ENCODE assay signal across 8 cellular contexts in the genomic region with DNA sequence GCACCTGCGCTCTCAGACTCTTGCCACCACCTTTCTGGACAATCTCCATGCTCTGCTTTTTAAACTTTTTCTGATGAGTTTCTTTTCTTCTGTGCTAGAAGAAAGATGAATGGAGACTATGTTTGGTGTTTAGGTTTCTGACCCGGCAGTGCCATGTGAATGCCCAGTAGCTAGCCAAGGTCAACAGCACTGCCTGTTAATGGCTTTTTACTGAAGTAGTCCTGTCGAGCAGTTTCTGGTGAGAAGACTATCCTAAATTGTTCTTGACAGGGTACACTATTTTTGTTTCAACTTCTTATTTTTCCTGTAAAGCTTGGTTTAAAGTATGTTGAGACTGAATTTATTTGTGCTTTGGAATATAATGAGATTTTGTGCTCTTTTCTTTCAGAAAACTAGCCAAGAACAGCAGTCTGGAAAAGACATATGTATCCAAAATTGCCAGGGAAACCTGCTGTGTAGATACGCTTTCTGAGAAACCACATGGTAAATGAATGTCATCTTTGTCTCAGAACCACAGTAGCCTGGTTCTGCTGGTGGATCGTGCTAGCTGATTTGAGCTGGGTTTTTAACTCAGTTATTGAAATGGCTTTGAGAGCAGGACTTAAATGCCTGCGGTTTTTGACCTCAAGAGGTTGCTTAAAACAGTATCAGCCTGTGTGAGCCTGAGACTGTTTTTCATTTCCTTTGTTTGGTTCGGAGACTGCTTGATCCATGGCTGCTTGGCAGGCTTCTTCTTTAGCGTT. TPM values are rescaled to one million over a fixed set of nuclear protein-coding genes. Genes with fewer than 3 reads are reported as not detected.
DNase-seq lines count a peak whose midpoint lies in the region; ATAC-seq and TF ChIP-seq lines count a peak whose summit lies in the region.

No MANE protein-coding gene starts in this region.

- H3K27ac Mint-ChIP-seq in brain (peak overlapping the region; percentile 54 to 88 (median 82)), type B pancreatic cell (no peak overlapping the region)

- intact Hi-C loops in PC-9 (cut with micrococcal nuclease; ENCODE audit: unreplicated experiment) = no loop called here

- no peak overlapping the region for H3K4me2 ChIP-seq in Karpas-422 (ENCODE audit: low read depth, low read length, poor library complexity, severe bottlenecking)
- H3K4me2 ChIP-seq in neuronal stem cell (ENCODE audit: insufficient read depth, low read length, poor library complexity, severe bottlenecking) = no peak overlapping the region
- no peak overlapping the region for H3K4me2 ChIP-seq in PC-9

- H3K18ac ChIP-seq in neuronal stem cell (ENCODE audit: low read length) = no peak overlapping the region

- H3K4me1 ChIP-seq in Karpas-422 (ENCODE audit: low read length) (peaks cover 48% of the 10 kb centered on the region), neuronal stem cell (ENCODE audit: control insufficient read depth in 2 of 2, insufficient read depth in 1 of 2, low read depth in 1 of 2, low read length in 2 of 2) (peaks cover 6 to 27% of the 10 kb centered on the region in 2 donors), PC-9 (replicated peaks; ENCODE audit: insufficient read depth) (no peaks in the 10 kb centered on the region)

- H3K27me3 ChIP-seq in Karpas-422 (ENCODE audit: low read length) (no peaks in the 10 kb centered on the region), neuronal stem cell (ENCODE audit: control insufficient read depth in 3 of 3, insufficient read depth in 3 of 3, low read depth in 1 of 3, low read length in 3 of 3) (no peaks in the 10 kb centered on the region), PC-9 (ENCODE audit: insufficient read depth, low read depth) (no peaks in the 10 kb centered on the region)

- H3K9me3 Mint-ChIP-seq in brain = no peaks in the 10 kb centered on the region
- no peaks in the 10 kb centered on the region for H3K9me3 Mint-ChIP-seq in type B pancreatic cell

- H3K4me1 Mint-ChIP-seq in brain (peaks cover 62% of the 10 kb centered on the region), type B pancreatic cell (ENCODE audit: unreplicated experiment) (peaks cover 27% of the 10 kb centered on the region)

- no peaks in the 10 kb centered on the region for H4K20me1 ChIP-seq in Karpas-422 (ENCODE audit: insufficient read depth, low read depth, low read length)
- no peaks in the 10 kb centered on the region for H4K20me1 ChIP-seq in PC-9 (ENCODE audit: insufficient read depth)

- H3K4ac ChIP-seq in neuronal stem cell (ENCODE audit: low read length) = no peak overlapping the region

- H3K36me3 Mint-ChIP-seq in brain = peaks cover 26% of the 10 kb centered on the region
- H3K36me3 Mint-ChIP-seq in type B pancreatic cell = peaks cover 17% of the 10 kb centered on the region

- CTCF ChIA-PET in PC-9 (lab: Charles Lee) = interaction anchor here (1.2 kb wide), 1 partner anchor 9 kb away, joined by 3 read pairs; no protein-coding TSS in a partner anchor

- POLR2A ChIA-PET in PC-9 (lab: Charles Lee; ENCODE audit: unreplicated experiment) = no interaction called here

- 0 out of 2 replicates have a peak, but pooled peaks cover 3% of the 10 kb centered on the region for H3F3A ChIP-seq in PC-9 (ENCODE audit: insufficient read depth, low read depth)

- no peak overlapping the region for H4K8ac ChIP-seq in neuronal stem cell (ENCODE audit: low read depth, low read length)

- no peaks in the 10 kb centered on the region for H3K27me3 Mint-ChIP-seq in brain
- H3K27me3 Mint-ChIP-seq in type B pancreatic cell = no peaks in the 10 kb centered on the region

- no peak for TF ChIP-seq CTCF in brain (conservative IDR thresholded peaks at IDR 0.05)
- TF ChIP-seq CTCF in type B pancreatic cell (conservative IDR thresholded peaks at IDR 0.05) = no peak
- no peak for TF ChIP-seq CTCF in PC-9 (conservative IDR thresholded peaks at IDR 0.05)

- H2AFZ ChIP-seq in Karpas-422 (ENCODE audit: low read length) = no peak overlapping the region
- peak overlapping the region; percentile 17 for H2AFZ ChIP-seq in neuronal stem cell (ENCODE audit: low read length)
- H2AFZ ChIP-seq in PC-9 = no peak overlapping the region

- BruUV-seq in PC-9 (replicated peaks; lab: Mats Ljungman, UMichigan) = no TSS peak

- H3K23ac ChIP-seq in neuronal stem cell (ENCODE audit: low read depth, low read length, poor library complexity) = no peak overlapping the region

- H2BK5ac ChIP-seq in neuronal stem cell (ENCODE audit: low read length) = no peak overlapping the region

- WGBS in neuronal stem cell (ENCODE audit: extremely low coverage in 2 of 2, insufficient read length in 2 of 2, insufficient replicate concordance in 1 of 2), 2 donors = no CpG with 5 or more reads among the region's 8 CpGs

- H3K14ac ChIP-seq in neuronal stem cell (ENCODE audit: low read length) = no peak overlapping the region

- no peak overlapping the region for H3K4me3 Mint-ChIP-seq in brain
- no peak overlapping the region for H3K4me3 Mint-ChIP-seq in type B pancreatic cell

- H2BK120ac ChIP-seq in neuronal stem cell (ENCODE audit: low read depth, low read length) = no peak overlapping the region

- H3K36me3 ChIP-seq in Karpas-422 (ENCODE audit: insufficient read depth, low read length) = peaks cover 38% of the 10 kb centered on the region; the same call in 1 of the 2 replicates
- peaks cover 3 to 18% of the 10 kb centered on the region in 2 donors for H3K36me3 ChIP-seq in neuronal stem cell (replicated peaks in 1 of 2; ENCODE audit: control insufficient read depth in 2 of 2, insufficient read depth in 2 of 2, low read length in 2 of 2)
- 0 out of 2 replicates have a peak, but pooled peaks cover 13% of the 10 kb centered on the region for H3K36me3 ChIP-seq in PC-9 (ENCODE audit: low read depth)

- peak overlapping the region; percentile 82; the same call in 1 of the 2 replicates for H3K27ac ChIP-seq in Karpas-422 (ENCODE audit: low read length)
- H3K27ac ChIP-seq in neuronal stem cell (replicated peaks; ENCODE audit: low read length) = no peak overlapping the region
- H3K27ac ChIP-seq in PC-9 = no peak overlapping the region

- no peaks in the 10 kb centered on the region for H3K9me3 ChIP-seq in Karpas-422 (ENCODE audit: low read length)
- H3K9me3 ChIP-seq in neuronal stem cell (replicated peaks in 1 of 2; ENCODE audit: control insufficient read depth in 2 of 2, insufficient read depth in 1 of 2, low read depth in 1 of 2, low read length in 2 of 2) = no peaks in the 10 kb centered on the region
- H3K9me3 ChIP-seq in PC-9 (ENCODE audit: insufficient read depth, low read depth) = no peaks in the 10 kb centered on the region

- no peak overlapping the region for H2AK5ac ChIP-seq in neuronal stem cell (ENCODE audit: low read depth, low read length)

- H2BK15ac ChIP-seq in neuronal stem cell (ENCODE audit: low read length) = no peak overlapping the region

- H3K79me2 ChIP-seq in Karpas-422 (ENCODE audit: low read length) = peaks cover 85% of the 10 kb centered on the region
- H3K79me2 ChIP-seq in PC-9 (ENCODE audit: low read depth) = no peaks in the 10 kb centered on the region

- no peaks in the 10 kb centered on the region for H3K79me1 ChIP-seq in neuronal stem cell (ENCODE audit: low read depth, low read length)

- H2BK12ac ChIP-seq in neuronal stem cell (ENCODE audit: low read length) = no peak overlapping the region

- H3K9me2 ChIP-seq in Karpas-422 (replicated peaks; ENCODE audit: insufficient read depth, low read length) (no peaks in the 10 kb centered on the region), PC-9 (ENCODE audit: insufficient read depth) (no peaks in the 10 kb centered on the region)

- no peak overlapping the region for H4K91ac ChIP-seq in neuronal stem cell (ENCODE audit: low read depth, low read length, poor library complexity)

- DNase-seq in activated gamma-delta T cell treated with Interleukin-2 at 50 U/mL for 16 hours (peak; percentile 19), activated gamma-delta T cell (lab: John Stamatoyannopoulos, UW) (no peak), Karpas-422 (no peak), neuronal stem cell (ENCODE audit: low spot score) (no peak), type B pancreatic cell (ENCODE audit: extremely low spot score, unreplicated experiment) (no peak), PC-9 (no peak)

- H3K4me3 ChIP-seq in Karpas-422 (ENCODE audit: low read length) (no peak overlapping the region), neuronal stem cell (ENCODE audit: low read length in 2 of 2) (no peak overlapping the region), PC-9 (no peak overlapping the region)

- no peak for ATAC-seq in GM21576 (IDR thresholded peaks at IDR 0.05; ENCODE audit: unreplicated experiment)

- H3K9ac ChIP-seq in Karpas-422 (ENCODE audit: low read length) (no peak overlapping the region), neuronal stem cell (ENCODE audit: low read depth, low read length, poor library complexity) (no peak overlapping the region)

RNA-seq across cellular contexts. Expression of gene KCNS1, which starts 48.1 kb away (rescaled TPM):
- not detected in 2 replicates for total RNA-seq in Karpas-422 (2014; rRNA removed; shearing (Covaris generic); ENCODE audit: low replicate concordance)
- polyA plus RNA-seq in brain (ENCODE audit: insufficient read depth, low read depth, low replicate concordance) = 9.7 TPM
- 0.13 TPM for polyA plus RNA-seq in neuronal stem cell (2013, experiment 1 of 2)
- polyA plus RNA-seq in neuronal stem cell (2013, experiment 2 of 2) = 0.11 TPM
- total RNA-seq in type B pancreatic cell (ENCODE audit: low replicate concordance) = 2.2 and 3.5 TPM in 2 replicates
- total RNA-seq in PC-9 (2021) = 0.15 TPM in 1 of 2 replicates, not detected in the other
